ENCODE assay signal across 8 cellular contexts in the genomic region with DNA sequence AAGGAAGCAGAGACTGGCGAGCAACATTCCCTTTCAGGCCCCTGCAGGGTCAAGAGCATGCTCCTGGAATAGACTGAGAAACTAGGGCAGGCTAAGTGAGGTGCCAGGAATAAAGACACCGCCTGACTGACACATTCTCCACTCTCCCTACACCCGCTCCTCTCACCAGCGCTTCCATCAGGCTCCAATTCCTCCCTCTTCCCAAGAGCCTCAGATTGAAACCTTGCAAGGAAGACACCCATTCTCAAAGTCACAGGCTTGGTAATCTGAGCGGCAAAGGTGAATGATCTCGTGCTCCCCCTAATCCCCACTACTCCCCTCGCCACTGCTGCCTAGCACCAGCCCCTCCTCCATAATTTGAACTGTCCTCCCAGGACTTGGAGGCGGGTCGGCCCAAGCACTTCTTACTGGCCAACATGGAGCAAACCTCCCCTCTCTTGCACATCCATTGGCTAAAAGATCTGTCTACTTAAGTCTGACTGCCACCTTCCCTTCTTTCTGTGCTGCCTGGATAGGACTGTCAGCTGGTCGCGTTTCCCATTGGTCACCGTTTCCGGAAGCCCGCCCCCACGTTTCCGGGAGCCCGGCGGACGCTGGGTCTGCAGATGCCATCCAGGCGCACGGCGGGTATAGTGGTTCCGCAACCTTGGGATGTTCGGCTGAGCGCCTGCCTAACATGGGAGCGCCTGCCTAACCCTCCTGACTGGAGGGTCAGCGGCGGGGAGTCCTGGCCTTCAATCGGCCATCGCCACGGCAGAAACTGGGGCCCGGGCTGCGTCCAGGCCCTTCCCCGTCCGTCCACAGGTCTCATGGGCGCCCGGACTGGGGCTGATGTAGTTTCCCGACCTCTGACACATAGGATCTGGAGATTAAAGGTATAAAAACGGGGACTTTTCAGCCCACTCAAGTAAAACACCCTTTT. TPM values are rescaled to one million over a fixed set of nuclear protein-coding genes. Genes with fewer than 3 reads are reported as not detected.
DNase-seq lines count a peak whose midpoint lies in the region; ATAC-seq and TF ChIP-seq lines count a peak whose summit lies in the region.

No MANE protein-coding gene starts in this region.

- H4K20me1 ChIP-seq in OCI-LY3 (ENCODE audit: insufficient read depth, low read length), result no peaks in the 10 kb centered on the region

- H3K9ac ChIP-seq in OCI-LY3 (ENCODE audit: low read length) (peak overlapping the region; percentile 58; the same call in 1 of the 2 replicates), skeletal muscle satellite cell (ENCODE audit: low read depth, low read length) (peak overlapping the region; percentile 82)

- H3K36me3 ChIP-seq in OCI-LY3 (replicated peaks; ENCODE audit: low read depth, low read length), result peaks cover 28% of the 10 kb centered on the region
- no peaks in the 10 kb centered on the region for H3K36me3 ChIP-seq in skeletal muscle satellite cell (ENCODE audit: insufficient read depth, low read length)

- no peaks in the 10 kb centered on the region for H3K79me2 ChIP-seq in OCI-LY3 (ENCODE audit: low read length)

- DNase-seq in CD1c-positive myeloid dendritic cell (ENCODE audit: extremely low spot score), result peak; percentile 8
- DNase-seq in astrocyte of the spinal cord (ENCODE audit: low read depth, low spot score), result peak; percentile 97
- DNase-seq in hippocampal formation (lab: John Stamatoyannopoulos, UW), result peak; percentile 93 to 99
- no peak for DNase-seq in NK-92 treated with Interleukin-12 subunit alpha and Interleukin-12 subunit beta, amount 100 ng/mL, for 24 hours (lab: John Stamatoyannopoulos, UW)

- in situ Hi-C loops in astrocyte of the spinal cord (cut with HindIII; ENCODE audit: low sequenced_read_pairs), result no loop called here

- ATAC-seq in HG03378 (IDR thresholded peaks at IDR 0.05; ENCODE audit: unreplicated experiment) (peak; percentile 63), GM19455 (IDR thresholded peaks at IDR 0.05; ENCODE audit: unreplicated experiment) (no peak)

- H3K4me1 ChIP-seq in OCI-LY3 (ENCODE audit: low read length) (no peaks in the 10 kb centered on the region), skeletal muscle satellite cell (ENCODE audit: control insufficient read depth, insufficient read depth, low read length) (no peaks in the 10 kb centered on the region)

- no peaks in the 10 kb centered on the region for H3K27me3 ChIP-seq in OCI-LY3 (ENCODE audit: low read depth, low read length)
- H3K27me3 ChIP-seq in skeletal muscle satellite cell (ENCODE audit: control insufficient read depth, insufficient read depth, low read length), result no peaks in the 10 kb centered on the region

- TF ChIP-seq CTCF in OCI-LY3 (IDR thresholded peaks at IDR 0.05; ENCODE audit: low read depth, low read length) (no peak), astrocyte of the spinal cord (IDR thresholded peaks at IDR 0.05; ENCODE audit: low read depth, low read length) (no peak)

- peak overlapping the region; percentile 80 for H3K4me3 ChIP-seq in OCI-LY3 (ENCODE audit: low read length)
- H3K4me3 ChIP-seq in astrocyte of the spinal cord (ENCODE audit: low read depth, low read length), result peak overlapping the region; percentile 90
- H3K4me3 ChIP-seq in skeletal muscle satellite cell (ENCODE audit: low read length), result peak overlapping the region; percentile 88

- H3K27ac ChIP-seq in OCI-LY3 (ENCODE audit: low read length), result no peak overlapping the region

- H3K9me3 ChIP-seq in OCI-LY3 (ENCODE audit: insufficient read depth, low read length) (peaks cover 20% of the 10 kb centered on the region; the same call in 1 of the 2 replicates), skeletal muscle satellite cell (replicated peaks; ENCODE audit: low read length) (peaks cover 4% of the 10 kb centered on the region)

- peak overlapping the region; percentile 58 for H3K4me2 ChIP-seq in OCI-LY3 (ENCODE audit: low read length)
- peak overlapping the region; percentile 81 for H3K4me2 ChIP-seq in skeletal muscle satellite cell (ENCODE audit: low read length)

- peak overlapping the region; percentile 67 for H2AFZ ChIP-seq in OCI-LY3 (ENCODE audit: low read depth, low read length)

RNA-seq across cellular contexts. Expression of gene ZNF383, which starts 33.6 kb away (rescaled TPM):
- 4.2 and 5.8 TPM in 2 replicates for total RNA-seq in skeletal muscle satellite cell (2012; rRNA removed)

RNA-seq across cellular contexts. Expression of gene ZNF585B, which starts 41.2 kb away (rescaled TPM):
- total RNA-seq in skeletal muscle satellite cell (2012; rRNA removed), result 11.9 and 14.0 TPM in 2 replicates
